1 cellular context compared by ENCODE assay signal in the genomic region with DNA sequence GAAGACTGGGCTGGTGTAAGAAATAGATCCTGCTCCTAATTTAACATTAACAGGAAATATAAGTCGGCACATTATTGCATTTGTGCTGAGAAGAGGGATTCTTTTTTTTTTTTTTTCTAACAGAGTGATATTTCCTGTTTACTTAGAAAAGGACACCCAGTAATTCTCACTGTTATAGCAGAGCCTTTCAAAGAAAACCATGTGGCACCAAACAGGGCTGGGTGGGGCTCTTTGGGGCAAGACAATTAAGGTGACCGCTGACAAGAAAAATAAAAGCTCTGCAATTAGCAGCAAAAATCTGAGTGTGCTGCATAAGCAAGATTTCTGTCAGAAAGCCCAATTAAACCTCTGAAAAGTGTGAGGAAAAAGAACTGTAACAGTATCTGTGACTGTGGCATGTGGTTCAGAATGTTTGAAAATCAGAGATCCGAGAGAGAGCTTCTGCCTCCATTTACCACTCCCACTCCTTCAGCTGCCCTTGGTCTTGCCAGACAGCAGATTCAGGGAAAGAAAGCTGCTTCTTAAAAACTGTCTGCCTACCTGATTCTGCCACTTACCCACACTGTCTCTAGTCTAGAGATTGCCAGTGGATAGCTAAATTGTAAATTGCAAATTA.
TF ChIP-seq lines count a peak whose summit lies in the region.

No MANE protein-coding gene starts in this region.

TF ChIP-seq in HepG2, 621 proteins besides CTCF, POLR2A, EP300 and RAD21 (continued from another document):
- no peak for TF ChIP-seq ZFP90 (CRISPR knock-in tag; IDR thresholded peaks at IDR 0.05; ENCODE audit: borderline replicate concordance)
- TF ChIP-seq, protein P1, sequence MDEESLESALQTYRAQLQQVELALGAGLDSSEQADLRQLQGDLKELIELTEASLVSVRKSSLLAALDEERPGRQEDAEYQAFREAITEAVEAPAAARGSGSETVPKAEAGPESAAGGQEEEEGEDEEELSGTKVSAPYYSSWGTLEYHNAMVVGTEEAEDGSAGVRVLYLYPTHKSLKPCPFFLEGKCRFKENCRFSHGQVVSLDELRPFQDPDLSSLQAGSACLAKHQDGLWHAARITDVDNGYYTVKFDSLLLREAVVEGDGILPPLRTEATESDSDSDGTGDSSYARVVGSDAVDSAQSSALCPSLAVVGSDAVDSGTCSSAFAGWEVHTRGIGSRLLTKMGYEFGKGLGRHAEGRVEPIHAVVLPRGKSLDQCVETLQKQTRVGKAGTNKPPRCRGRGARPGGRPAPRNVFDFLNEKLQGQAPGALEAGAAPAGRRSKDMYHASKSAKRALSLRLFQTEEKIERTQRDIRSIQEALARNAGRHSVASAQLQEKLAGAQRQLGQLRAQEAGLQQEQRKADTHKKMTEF (CRISPR knock-in tag; IDR thresholded peaks at IDR 0.05): no peak
- TF ChIP-seq ZNF547 (CRISPR knock-in tag; IDR thresholded peaks at IDR 0.05): no peak
- TF ChIP-seq, protein P2, sequence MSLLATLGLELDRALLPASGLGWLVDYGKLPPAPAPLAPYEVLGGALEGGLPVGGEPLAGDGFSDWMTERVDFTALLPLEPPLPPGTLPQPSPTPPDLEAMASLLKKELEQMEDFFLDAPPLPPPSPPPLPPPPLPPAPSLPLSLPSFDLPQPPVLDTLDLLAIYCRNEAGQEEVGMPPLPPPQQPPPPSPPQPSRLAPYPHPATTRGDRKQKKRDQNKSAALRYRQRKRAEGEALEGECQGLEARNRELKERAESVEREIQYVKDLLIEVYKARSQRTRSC (CRISPR knock-in tag; IDR thresholded peaks at IDR 0.05; ENCODE audit: low read depth): no peak
- no peak for TF ChIP-seq PHF21A (CRISPR knock-in tag; IDR thresholded peaks at IDR 0.05)
- no peak for TF ChIP-seq ZNF136 (CRISPR knock-in tag; IDR thresholded peaks at IDR 0.05; ENCODE audit: low read depth)
- TF ChIP-seq TOE1 (CRISPR knock-in tag; IDR thresholded peaks at IDR 0.05): no peak
